23 cellular contexts compared by ENCODE assay signal in genomic region chr11:79663012-79663411, GRCh38.
DNase-seq lines count a peak whose midpoint lies in the region; ATAC-seq lines count a peak whose summit lies in the region.
"Had no signal": no experiment of that assay in that cellular context is flagged by ENCODE, and none has a peak within 500 bp of the region (broad histone marks: within the 10 kb centered on the region; RNA-seq: fewer than 3 reads in every experiment).

No MANE protein-coding gene starts in this region.

- ATAC-seq in GM19395 (IDR thresholded peaks at IDR 0.05; ENCODE audit: unreplicated experiment) = no peak
- no peak for ATAC-seq in GM18909 (IDR thresholded peaks at IDR 0.05; ENCODE audit: poor library complexity, unreplicated experiment)
- ATAC-seq: CD8-positive, alpha-beta T cell; Panc1; stimulated activated naive B cell treated with anti-CD40 and anti-IgM and Interleukin-4, amounts not matched to agents 10 μg/mL and 1 μg/mL and 100 μg/mL, for 72 hours had no signal

- DNase-seq in NCI-H2107 treated with DMSO at 0.1 percent for 48 hours (lab: John Stamatoyannopoulos, UW; ENCODE audit: unreplicated experiment) (peak; percentile 77), NCI-H2107 (lab: John Stamatoyannopoulos, UW) (no peak), NCI-H1417 treated with DMSO at 0.1 percent for 48 hours (lab: John Stamatoyannopoulos, UW) (peak; percentile 80), NCI-H748 treated with DMSO at 0.1 percent for 48 hours (lab: John Stamatoyannopoulos, UW) (peak; percentile 38), kidney tubule cell (ENCODE audit: low spot score) (peak; percentile 37)
- no peak for DNase-seq in activated effector memory CD4-positive, alpha-beta T cell treated with anti-CD3 and anti-CD28 coated beads, Interleukin-2, amount 50 U/mL, for 16 hours
- DNase-seq: activated T-cell treated with anti-CD3 and anti-CD28 coated beads, Interleukin-2, amount 50 U/mL, for 24 hours; AML-193; CD8-positive, alpha-beta T cell; cerebellar nuclear complex; DND-41; HCEC 1CT; head of caudate nucleus; Karpas-422; left cardiac atrium; MV-4-11; spleen; stimulated activated CD4-positive, alpha-beta T cell treated with anti-CD3 and anti-CD28 coated beads, Interleukin-4, amount 100 ng/mL, for 1 hour; stimulated activated naive B cell treated with anti-CD40 and anti-IgM and Interleukin-4, amounts not matched to agents 10 μg/mL and 1 μg/mL and 100 μg/mL, for 72 hours; uterus had no signal

Comparison
In these comparisons a context has a peak if more than half of its experiments do, and no peak if none do; other contexts are left out.
1. DNase-seq: peak in NCI-H2107 treated with DMSO at 0.1 percent for 48 hours (single experiment), NCI-H1417 treated with DMSO at 0.1 percent for 48 hours (single experiment), NCI-H748 treated with DMSO at 0.1 percent for 48 hours (single experiment) and kidney tubule cell (single experiment); none in NCI-H2107 (single experiment) and activated effector memory CD4-positive, alpha-beta T cell treated with anti-CD3 and anti-CD28 coated beads, Interleukin-2, amount 50 U/mL, for 16 hours (single experiment).